22 cellular contexts compared by ENCODE assay signal in genomic region chr11:61855939-61856730, GRCh38. TPM values are rescaled to one million over a fixed set of nuclear protein-coding genes. Genes with fewer than 3 reads are reported as not detected.
A peak's percentile ranks its signal among the peaks of the same experiment; 100 is the strongest.
DNase-seq lines count a peak whose midpoint lies in the region; ATAC-seq and TF ChIP-seq lines count a peak whose summit lies in the region.
"Had no signal": no experiment of that assay in that cellular context is flagged by ENCODE, and none has a peak within 500 bp of the region (broad histone marks: within the 10 kb centered on the region; RNA-seq: fewer than 3 reads in every experiment).

No MANE protein-coding gene starts in this region.

- intact Hi-C loops in adrenal gland (cut with DNase I) = no loop called here

- H3K36me3 ChIP-seq in DND-41 (ENCODE audit: insufficient read depth, low read length) (peaks cover 95% of the 10 kb centered on the region), adrenal gland (replicated peaks in 1 of 2) (peaks cover 0 to 68% of the 10 kb centered on the region in 2 donors)

- no peak overlapping the region for H3K4me2 ChIP-seq in DND-41 (ENCODE audit: insufficient read depth, low read length)

- no peak overlapping the region for H2AFZ ChIP-seq in DND-41 (ENCODE audit: low read depth, low read length)

- 31 to 55% (median 40%) methylated on average over 1 to 13 of the region's 13 CpGs for WGBS in adrenal gland, 4 donors

- H3K4me1 ChIP-seq in DND-41 (ENCODE audit: insufficient read depth, low read length) (no peaks in the 10 kb centered on the region), adrenal gland (replicated peaks in 1 of 2) (peaks cover 11 to 51% of the 10 kb centered on the region in 2 donors)
- H3K4me1 ChIP-seq: Caco-2, lower lobe of right lung had no signal

- H3K4me3 ChIP-seq in DND-41 (ENCODE audit: low read depth in 1 of 2, low read length in 2 of 2) (no peak overlapping the region), adrenal gland (no peak overlapping the region)
- H3K4me3 ChIP-seq: cardiac muscle cell, lower lobe of right lung, skin epidermis had no signal

- no peak for TF ChIP-seq CTCF in DND-41 (IDR thresholded peaks at IDR 0.05; ENCODE audit: borderline replicate concordance, extremely low read depth, low read length, poor library complexity, severe bottlenecking)
- no peak for TF ChIP-seq CTCF in adrenal gland (IDR thresholded peaks at IDR 0.05)

- H4K20me1 ChIP-seq in DND-41 (ENCODE audit: insufficient read depth, low read length) = peaks cover 56% of the 10 kb centered on the region

- no peak overlapping the region for H3K9ac ChIP-seq in DND-41 (ENCODE audit: low read depth, low read length)

- TF ChIP-seq POLR2A in adrenal gland (IDR thresholded peaks at IDR 0.05) = no peak

- H3K27ac ChIP-seq in DND-41 (ENCODE audit: low read length) = 0 out of 2 replicates have a peak overlapping the region, but pooled peaks have one; percentile 11
- peak overlapping the region in 3 of 5 donors; percentile 39 to 62 (median 58) for H3K27ac ChIP-seq in adrenal gland
- H3K27ac ChIP-seq: cardiac muscle cell, lower lobe of right lung, skin epidermis, WERI-Rb-1 had no signal

- H3K9me3 ChIP-seq in DND-41 (ENCODE audit: insufficient read depth, low read length, severe bottlenecking) (no peaks in the 10 kb centered on the region), adrenal gland (replicated peaks in 1 of 3) (no peaks in the 10 kb centered on the region)
- H3K9me3 ChIP-seq: Caco-2, lower lobe of right lung had no signal

- ATAC-seq in DND-41 (ENCODE audit: insufficient read depth, low read depth) (peak; percentile 13; the same call in 1 of the 3 replicates), left lobe of liver (peak; percentile 18), HG02798 (IDR thresholded peaks at IDR 0.05; ENCODE audit: poor library complexity, unreplicated experiment) (no peak), HG03025 (IDR thresholded peaks at IDR 0.05; ENCODE audit: low FRiP score, unreplicated experiment) (no peak)

- H3K79me2 ChIP-seq in DND-41 (ENCODE audit: insufficient read depth, low read length) = peaks cover 17% of the 10 kb centered on the region

- no peaks in the 10 kb centered on the region for H3K27me3 ChIP-seq in DND-41 (ENCODE audit: insufficient read depth, low read length, poor library complexity)
- no peaks in the 10 kb centered on the region for H3K27me3 ChIP-seq in adrenal gland
- H3K27me3 ChIP-seq: cardiac muscle cell had no signal

- DNase-seq in DND-41 (no peak), LHCN-M2 (ENCODE audit: low read depth) (peak; percentile 21), adrenal gland (peak in 6 of 7 donors; percentile 69 to 81 (median 76)), left lobe of liver (ENCODE audit: low spot score) (no peak)
- DNase-seq in activated CD4-positive, CD25-positive, alpha-beta regulatory T cell (lab: John Stamatoyannopoulos, UW) = no peak
- no peak for DNase-seq in activated CD8-positive, alpha-beta memory T cell treated with anti-CD3 and anti-CD28 coated beads for 24 hours
- DNase-seq: Caco-2; effector CD8-positive, alpha-beta T cell; GDM1; HFFc6; Kasumi-1; lower lobe of right lung; naive B cell; NCI-H1436; NCI-H226; Right ventricle myocardium superior; stimulated activated CD4-positive, alpha-beta T cell treated with anti-CD3 and anti-CD28 coated beads, Interleukin-4, amount 100 ng/mL, for 4 hours; WERI-Rb-1 had no signal

RNA-seq across cellular contexts. Expression of gene FADS2, which starts 28.0 kb away (rescaled TPM):
- total RNA-seq in LHCN-M2 (2014; rRNA removed) (37.1 and 45.5 TPM in 2 replicates), adrenal gland (1,000 to 10,000 TPM in 2 of 8 donors, 100 to 1,000 TPM in 6; 302 to 1,301 (median 562) TPM), left lobe of liver (113 TPM)
- 79.0 TPM for polyA plus RNA-seq in LHCN-M2 (2012)
- 1,000 to 10,000 TPM in 1 of 3 donors, 100 to 1,000 TPM in 2; 134 to 1,327 (median 153) TPM for polyA plus RNA-seq in adrenal gland

RNA-seq across cellular contexts. Expression of gene FADS3, which starts 35.2 kb away (rescaled TPM):
- 293 and 313 TPM in 2 replicates for total RNA-seq in LHCN-M2 (2014; rRNA removed)
- 189 TPM for polyA plus RNA-seq in LHCN-M2 (2012)
- total RNA-seq in adrenal gland = 100 to 1,000 TPM in 6 of 8 donors, 10 to 100 TPM in 2; 74.5 to 145 (median 112) TPM
- polyA plus RNA-seq in adrenal gland = 100 to 1,000 TPM in 2 of 3 donors, 10 to 100 TPM in 1; 98.2 to 175 (median 103) TPM
- total RNA-seq in left lobe of liver = 15.0 TPM

RNA-seq across cellular contexts. Expression of gene FADS1, which starts 39.3 kb away (rescaled TPM):
- total RNA-seq in LHCN-M2 (2014; rRNA removed) (65.0 and 83.9 TPM in 2 replicates), adrenal gland (100 to 1,000 TPM in 5 of 8 donors, 10 to 100 TPM in 3; 60.3 to 361 (median 102) TPM), left lobe of liver (34.6 TPM)
- polyA plus RNA-seq in LHCN-M2 (2012) = 37.1 TPM
- 100 to 1,000 TPM in 1 of 3 donors, 10 to 100 TPM in 2; 28.3 to 410 (median 32.1) TPM for polyA plus RNA-seq in adrenal gland

Comparison
In these comparisons a context has a peak if more than half of its experiments do, and no peak if none do; other contexts are left out.
1. ATAC-seq: peak in DND-41 (single experiment) and left lobe of liver (single experiment); none in HG02798 (single experiment) and HG03025 (single experiment).
2. DNase-seq: peak in LHCN-M2 (single experiment) and adrenal gland (6 of 7); none in DND-41 (single experiment), left lobe of liver (single experiment), activated CD4-positive, CD25-positive, alpha-beta regulatory T cell (0 of 4) and activated CD8-positive, alpha-beta memory T cell treated with anti-CD3 and anti-CD28 coated beads for 24 hours (single experiment).